In genomic region chr5:6110441-6111005, GRCh38 we compare ENCODE assay signal across 1 cellular context.
TF ChIP-seq lines count a peak whose summit lies in the region.

No MANE protein-coding gene starts in this region.

TF ChIP-seq in H1, 55 proteins besides CTCF, POLR2A, EP300 and RAD21:
- TF ChIP-seq EZH2 (IDR thresholded peaks at IDR 0.05; ENCODE audit: low read depth, low read length, severe bottlenecking) (no peak), GABPA (IDR thresholded peaks at IDR 0.05; ENCODE audit: borderline replicate concordance, insufficient read depth, low read length) (no peak), POLR2AphosphoS5 (IDR thresholded peaks at IDR 0.05; ENCODE audit: low read depth, low read length) (no peak), SUZ12 (IDR thresholded peaks at IDR 0.05; ENCODE audit: low read length) (no peak), MAFK (IDR thresholded peaks at IDR 0.05; ENCODE audit: low read depth, low read length) (no peak), SIX5 (IDR thresholded peaks at IDR 0.05; ENCODE audit: low read depth, low read length) (no peak), CHD1 (IDR thresholded peaks at IDR 0.05; ENCODE audit: low read depth, low read length) (no peak), TBP (IDR thresholded peaks at IDR 0.05; ENCODE audit: low read depth, low read length) (no peak), SP2 (IDR thresholded peaks at IDR 0.05; ENCODE audit: low read length) (no peak), SIRT6 (IDR thresholded peaks at IDR 0.05; ENCODE audit: low read length) (no peak), CTBP2 (IDR thresholded peaks at IDR 0.05; ENCODE audit: borderline replicate concordance, insufficient read depth, insufficient read length, low read length) (no peak), CREB1 (IDR thresholded peaks at IDR 0.05) (no peak), ASH2L (IDR thresholded peaks at IDR 0.05; ENCODE audit: low read length) (no peak), ATF2 (IDR thresholded peaks at IDR 0.05; ENCODE audit: low read length) (no peak), CBX8 (IDR thresholded peaks at IDR 0.05; ENCODE audit: borderline replicate concordance, low read depth, low read length) (no peak)
- TF ChIP-seq, protein P1, sequence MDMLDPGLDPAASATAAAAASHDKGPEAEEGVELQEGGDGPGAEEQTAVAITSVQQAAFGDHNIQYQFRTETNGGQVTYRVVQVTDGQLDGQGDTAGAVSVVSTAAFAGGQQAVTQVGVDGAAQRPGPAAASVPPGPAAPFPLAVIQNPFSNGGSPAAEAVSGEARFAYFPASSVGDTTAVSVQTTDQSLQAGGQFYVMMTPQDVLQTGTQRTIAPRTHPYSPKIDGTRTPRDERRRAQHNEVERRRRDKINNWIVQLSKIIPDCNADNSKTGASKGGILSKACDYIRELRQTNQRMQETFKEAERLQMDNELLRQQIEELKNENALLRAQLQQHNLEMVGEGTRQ (IDR thresholded peaks at IDR 0.05; ENCODE audit: low read length) = no peak
